In the genomic region with DNA sequence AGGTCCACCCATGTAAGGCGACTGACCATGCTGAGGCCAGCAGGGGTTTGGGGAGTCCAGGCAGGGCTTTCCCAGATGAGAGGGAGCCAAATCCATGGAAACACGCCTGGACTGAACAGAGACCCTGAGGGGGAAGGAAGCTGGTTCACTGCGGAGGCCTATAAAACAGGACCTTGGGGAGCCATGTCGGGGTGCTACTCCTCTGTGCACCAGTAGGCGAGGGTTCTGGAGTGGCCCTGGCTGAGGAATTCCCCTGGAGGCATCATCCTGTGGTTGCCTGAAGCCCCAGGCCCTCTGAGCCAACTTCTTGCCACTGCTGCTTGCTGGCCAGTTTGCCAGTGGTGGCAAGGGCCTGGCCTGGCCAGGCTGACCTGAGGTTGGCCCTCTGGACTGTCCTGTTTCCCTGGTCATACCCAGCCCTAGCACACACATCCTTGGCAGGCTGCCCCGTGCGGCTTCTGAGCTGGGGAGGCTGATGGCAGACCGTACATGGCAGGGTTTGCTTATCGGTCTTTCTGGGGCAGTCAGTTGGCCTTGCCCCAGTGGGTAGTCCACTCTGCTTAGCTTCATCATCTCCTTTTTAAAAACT, we compare ENCODE assay signal across 32 cellular contexts. TPM values are rescaled to one million over a fixed set of nuclear protein-coding genes. Genes with fewer than 3 reads are reported as not detected.
A peak's percentile ranks its signal among the peaks of the same experiment; 100 is the strongest.
DNase-seq lines count a peak whose midpoint lies in the region; ATAC-seq, FAIRE-seq and TF ChIP-seq lines count a peak whose summit lies in the region.
"Had no signal": no experiment of that assay in that cellular context is flagged by ENCODE, and none has a peak within 500 bp of the region (broad histone marks: within the 10 kb centered on the region; RNA-seq: fewer than 3 reads in every experiment).

No MANE protein-coding gene starts in this region.

- no peak overlapping the region for H3K4ac ChIP-seq in mesenchymal stem cell (ENCODE audit: low read depth in 1 of 2, low read length in 2 of 2)

- peak overlapping the region; percentile 10 to 79 for H3K18ac ChIP-seq in mesenchymal stem cell (ENCODE audit: low read depth in 1 of 2, low read length in 2 of 2)

- peak overlapping the region; percentile 44 to 60 for H2BK12ac ChIP-seq in mesenchymal stem cell (ENCODE audit: low read length in 2 of 2)

- H3K27me3 Mint-ChIP-seq in natural killer cell (ENCODE audit: low read depth in 2 of 2) = peaks cover 21 to 34% of the 10 kb centered on the region in 2 donors

- H3K9me3 ChIP-seq in cardiac muscle cell (ENCODE audit: low read depth) (no peaks in the 10 kb centered on the region), heart right ventricle (no peaks in the 10 kb centered on the region), mesenchymal stem cell (ENCODE audit: control insufficient read depth, low read length) (no peaks in the 10 kb centered on the region)
- H3K9me3 ChIP-seq: gastroesophageal sphincter, SJSA1, stomach had no signal

- TF ChIP-seq POLR2A in H54 (IDR thresholded peaks at IDR 0.05; ENCODE audit: low read depth, low read length) = no peak

- peaks cover 52% of the 10 kb centered on the region for H3K4me1 ChIP-seq in cardiac muscle cell (ENCODE audit: low read depth)
- H3K4me1 ChIP-seq in heart right ventricle = peaks cover 0 to 26% (median 17%) of the 10 kb centered on the region in 9 donors
- peaks cover 34% of the 10 kb centered on the region for H3K4me1 ChIP-seq in mesenchymal stem cell (ENCODE audit: control insufficient read depth, insufficient read depth, low read depth, low read length)

- FAIRE-seq in H54 (lab: Jason Lieb, UNC) = no peak
- FAIRE-seq: bronchial epithelial cell had no signal

- H3K9ac ChIP-seq in mesenchymal stem cell (ENCODE audit: low read length) = no peak overlapping the region

- H2BK120ac ChIP-seq in mesenchymal stem cell (ENCODE audit: low read depth, low read length) = no peak overlapping the region

- no peaks in the 10 kb centered on the region for H3K27me3 ChIP-seq in cardiac muscle cell
- H3K27me3 ChIP-seq in heart right ventricle = peaks cover 0 to 50% (median 21%) of the 10 kb centered on the region in 7 donors
- peaks cover 0 to 41% of the 10 kb centered on the region in 2 experiments for H3K27me3 ChIP-seq in mesenchymal stem cell (ENCODE audit: control insufficient read depth in 1 of 2, insufficient read depth in 1 of 2, low read length in 2 of 2)

- no peak overlapping the region for H3K23ac ChIP-seq in mesenchymal stem cell (ENCODE audit: low read length in 2 of 2)

- H3K4me1 Mint-ChIP-seq in natural killer cell = peaks cover 0 to 5% of the 10 kb centered on the region in 2 donors

- TF ChIP-seq CTCF in cardiac muscle cell (IDR thresholded peaks at IDR 0.05; ENCODE audit: low read depth, low read length) = no peak
- no peak for TF ChIP-seq CTCF in heart right ventricle (IDR thresholded peaks at IDR 0.05)
- TF ChIP-seq CTCF in natural killer cell (IDR thresholded peaks at IDR 0.05) = no peak

- intact Hi-C loops in heart right ventricle (cut with DNase I) (no loop called here), natural killer cell (cut with micrococcal nuclease) (no loop called here)

- no peak overlapping the region for H3K4me3 ChIP-seq in cardiac muscle cell
- H3K4me3 ChIP-seq in heart right ventricle = no peak overlapping the region
- H3K4me3 ChIP-seq in mesenchymal stem cell (ENCODE audit: insufficient read depth in 1 of 2, low read depth in 1 of 2, low read length in 2 of 2) = no peak overlapping the region
- H3K4me3 ChIP-seq: gastroesophageal sphincter, SJSA1, stomach had no signal

- no peaks in the 10 kb centered on the region for H3K9me3 Mint-ChIP-seq in natural killer cell
- H3K9me3 Mint-ChIP-seq: immature natural killer cell had no signal

- DNase-seq in cardiac muscle cell (ENCODE audit: low read depth in 1 of 2, low spot score in 1 of 2) (no peak), heart right ventricle (no peak), RKO (ENCODE audit: low spot score) (peak; percentile 25), mesenchymal stem cell (peak; percentile 40), GDM1 (lab: John Stamatoyannopoulos, UW) (no peak), natural killer cell (no peak), AML-193 (lab: John Stamatoyannopoulos, UW) (no peak), H54 (ENCODE audit: insufficient read length, low spot score) (no peak)
- DNase-seq: activated CD4-positive, alpha-beta T cell treated with anti-CD3 and anti-CD28 coated beads for 48 hours; activated CD8-positive, alpha-beta memory T cell treated with anti-CD3 and anti-CD28 coated beads for 24 hours; activated effector memory CD4-positive, alpha-beta T cell treated with Interleukin-2 at 50 U/mL for 16 hours; aorta; Calu3; DMS79 treated with DMSO at 0.1 percent for 48 hours; HCEC 1CT; immature natural killer cell; IMR-90; left cardiac atrium; NCI-H1092; NCI-H1694; NCI-H446; NCI-H82; stimulated activated CD8-positive, alpha-beta memory T cell treated with anti-CD3 and anti-CD28 coated beads, Interleukin-4, amount 100 ng/mL, for 48 hours; stomach; T1000 had no signal

- H2BK15ac ChIP-seq in mesenchymal stem cell (ENCODE audit: low read depth, poor library complexity, severe bottlenecking) = no peak overlapping the region

- no peak overlapping the region for H2AFZ ChIP-seq in mesenchymal stem cell (ENCODE audit: low read depth, low read length)

- no peak overlapping the region for H3K4me3 Mint-ChIP-seq in natural killer cell
- H3K4me3 Mint-ChIP-seq: activated naive CD8-positive, alpha-beta T cell; immature natural killer cell had no signal

- H2AK5ac ChIP-seq in mesenchymal stem cell (ENCODE audit: low read length, severe bottlenecking) = peak overlapping the region; percentile 19

- H2BK5ac ChIP-seq in mesenchymal stem cell (ENCODE audit: low read depth, low read length, poor library complexity, severe bottlenecking) = no peak overlapping the region

- peak overlapping the region in 1 of 2 experiments; percentile 22 for H3K14ac ChIP-seq in mesenchymal stem cell (ENCODE audit: low read length in 2 of 2)

- peak overlapping the region; percentile 100 for H3K27ac ChIP-seq in cardiac muscle cell
- no peak overlapping the region for H3K27ac ChIP-seq in heart right ventricle
- no peak overlapping the region for H3K27ac ChIP-seq in mesenchymal stem cell (ENCODE audit: low read length, poor library complexity, severe bottlenecking)
- H3K27ac ChIP-seq: 22Rv1, C4-2B, gastroesophageal sphincter, RWPE1, SJSA1, stomach had no signal

- H4K8ac ChIP-seq in mesenchymal stem cell (ENCODE audit: low read length) = peak overlapping the region; percentile 71

- whole genome bisulfite sequencing in heart right ventricle, 2 donors = 88 to 89% methylated on average over 9 of the region's 9 CpGs
- WGBS in mesenchymal stem cell = 82% methylated on average over 9 of the region's 9 CpGs

- peak overlapping the region; percentile 34 for H4K91ac ChIP-seq in mesenchymal stem cell (ENCODE audit: low read length)

- no peak for ATAC-seq in heart right ventricle
- ATAC-seq in natural killer cell = no peak
- ATAC-seq: gastroesophageal sphincter had no signal

- no peak overlapping the region for H3K27ac Mint-ChIP-seq in natural killer cell
- H3K27ac Mint-ChIP-seq: activated naive CD8-positive, alpha-beta T cell; immature natural killer cell had no signal

- no peaks in the 10 kb centered on the region for H3K36me3 ChIP-seq in cardiac muscle cell
- no peaks in the 10 kb centered on the region for H3K36me3 ChIP-seq in heart right ventricle
- H3K36me3 ChIP-seq in mesenchymal stem cell (ENCODE audit: control insufficient read depth in 1 of 2, insufficient read depth in 2 of 2, low read depth in 1 of 2, low read length in 2 of 2) = no peaks in the 10 kb centered on the region
- H3K36me3 ChIP-seq: gastroesophageal sphincter, SJSA1, stomach had no signal

- H3K36me3 Mint-ChIP-seq in natural killer cell = no peaks in the 10 kb centered on the region
- H3K36me3 Mint-ChIP-seq: activated naive CD8-positive, alpha-beta T cell had no signal

- no peak overlapping the region for H3K4me2 ChIP-seq in mesenchymal stem cell (ENCODE audit: low read length, poor library complexity, severe bottlenecking)

- no peaks in the 10 kb centered on the region for H3K79me1 ChIP-seq in mesenchymal stem cell (replicated peaks; ENCODE audit: low read length, poor library complexity, severe bottlenecking)

RNA-seq across cellular contexts. Expression of gene LRRN4, which starts 2.2 kb away (rescaled TPM):
- total RNA-seq in cardiac muscle cell (180 and 227 TPM in 2 replicates), heart right ventricle (1 to 10 TPM in 1 of 10 donors, under 1 TPM in 7, not detected in 2; 0.11 to 1.1 (median 0.21) TPM), natural killer cell (not detected)
- polyA plus RNA-seq in cardiac muscle cell (135 and 173 TPM in 2 replicates), heart right ventricle (not detected)
- 17.1 TPM for polyA plus RNA-seq in mesenchymal stem cell (2013, experiment 1 of 2)
- 15.9 TPM for polyA plus RNA-seq in mesenchymal stem cell (2013, experiment 2 of 2)
- total RNA-seq: bronchial epithelial cell, gastroesophageal sphincter, SJSA1 had no signal
- polyA plus RNA-seq: aorta, immature natural killer cell had no signal

RNA-seq across cellular contexts. Expression of gene CRLS1, which starts 50.2 kb away (rescaled TPM):
- total RNA-seq in cardiac muscle cell (76.8 and 93.7 TPM in 2 replicates), heart right ventricle (100 to 1,000 TPM in 7 of 10 donors, 10 to 100 TPM in 3; 84.9 to 126 (median 103) TPM), natural killer cell (10 to 100 TPM; 13.0 to 20.5 (median 14.6) TPM)
- polyA plus RNA-seq in cardiac muscle cell (236 and 243 TPM in 2 replicates), heart right ventricle (100 to 1,000 TPM in 1 of 2 donors, 10 to 100 TPM in 1; 63.3 to 123 TPM)
- 39.4 TPM for polyA plus RNA-seq in mesenchymal stem cell (2013, experiment 1 of 2)
- polyA plus RNA-seq in mesenchymal stem cell (2013, experiment 2 of 2) = 39.3 TPM

Comparison
In these comparisons a context has a peak if more than half of its experiments do, and no peak if none do; other contexts are left out.
1. RNA of gene LRRN4, which starts 2.2 kb away (total RNA-seq): 180 to 227 TPM in cardiac muscle cell; 0.11 to 1.1 TPM in heart right ventricle and not detected in natural killer cell; every median in the first group is over 10 times any median in the second.
2. DNase-seq: peak in RKO (single experiment) and mesenchymal stem cell (single experiment); none in cardiac muscle cell (0 of 2), heart right ventricle (0 of 2), GDM1 (single experiment), natural killer cell (single experiment), AML-193 (0 of 2) and H54 (single experiment).